Comparison of ENCODE assay signal across 12 cellular contexts in the genomic region with DNA sequence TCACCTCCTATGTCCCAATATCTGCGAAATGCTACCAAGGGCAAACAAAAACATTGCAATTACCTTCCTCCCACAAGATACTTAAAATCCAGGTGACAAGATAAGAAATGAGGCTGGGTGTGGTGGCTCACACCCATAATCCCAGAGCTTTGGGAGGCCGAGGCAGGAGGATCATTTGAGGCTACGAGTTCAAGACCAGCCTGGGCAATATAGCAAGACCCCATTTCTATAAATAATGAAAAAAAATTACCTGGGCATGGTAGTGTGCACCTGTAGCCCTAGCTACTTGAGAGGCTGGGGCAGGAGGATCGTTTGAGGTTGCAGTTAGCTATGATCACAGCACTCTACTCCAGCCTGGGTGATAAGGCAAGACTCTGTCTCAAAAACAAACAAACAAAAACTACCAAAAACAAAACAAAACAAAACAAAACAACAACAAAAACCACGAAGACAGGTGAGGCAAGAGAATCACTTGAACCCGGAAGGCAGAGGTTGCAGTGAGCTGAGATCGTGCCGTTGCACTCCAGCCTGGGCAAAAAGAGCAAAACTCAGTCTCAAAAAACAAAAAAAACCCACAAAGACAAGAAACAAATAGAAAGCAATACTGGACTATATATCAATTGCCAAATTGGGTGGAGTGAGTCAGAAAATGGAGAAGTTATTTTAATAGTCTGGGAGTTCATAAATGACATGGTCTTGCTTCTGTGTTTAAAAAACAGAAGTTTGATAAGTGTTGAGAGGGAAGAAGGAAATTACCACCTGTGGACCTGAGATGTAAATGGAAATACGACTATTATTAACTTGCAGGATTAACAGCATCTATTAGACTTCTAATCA.
DNase-seq lines count a peak whose midpoint lies in the region; ATAC-seq lines count a peak whose summit lies in the region.
"Had no signal": no experiment of that assay in that cellular context is flagged by ENCODE, and none has a peak within 500 bp of the region (broad histone marks: within the 10 kb centered on the region; RNA-seq: fewer than 3 reads in every experiment).

No MANE protein-coding gene starts in this region.

- no peak overlapping the region for H3K9ac ChIP-seq in skeletal muscle satellite cell (ENCODE audit: low read depth, low read length)
- H3K9ac ChIP-seq: KMS-11 had no signal

- H3K4me3 ChIP-seq in skeletal muscle satellite cell (ENCODE audit: low read length): no peak overlapping the region

- DNase-seq in SKM-1 treated with dmso at 0.1 percent for 144 hours (lab: John Stamatoyannopoulos, UW; ENCODE audit: unreplicated experiment): peak; percentile 16
- DNase-seq in SKM-1 (lab: John Stamatoyannopoulos, UW; ENCODE audit: unreplicated experiment): no peak
- peak; percentile 92 for DNase-seq in NOMO-1 treated with DMSO at 0.1 percent for 48 hours (lab: John Stamatoyannopoulos, UW; ENCODE audit: unreplicated experiment)
- no peak for DNase-seq in NCI-H1092 (lab: John Stamatoyannopoulos, UW)
- no peak for DNase-seq in SW480 (ENCODE audit: low spot score)
- DNase-seq in AG08396 (ENCODE audit: low spot score): no peak
- DNase-seq: activated CD8-positive, alpha-beta memory T cell treated with anti-CD3 and anti-CD28 coated beads for 24 hours; NCI-H524; T-helper 1 cell had no signal

- H3K4me1 ChIP-seq in skeletal muscle satellite cell (ENCODE audit: control insufficient read depth, insufficient read depth, low read length): peaks cover 53% of the 10 kb centered on the region

- peak; percentile 48 for ATAC-seq in HG02763 (IDR thresholded peaks at IDR 0.05; ENCODE audit: unreplicated experiment)

- no peaks in the 10 kb centered on the region for H3K27me3 ChIP-seq in skeletal muscle satellite cell (ENCODE audit: control insufficient read depth, insufficient read depth, low read length)

- H3K9me3 ChIP-seq in skeletal muscle satellite cell (replicated peaks; ENCODE audit: low read length): no peaks in the 10 kb centered on the region

- no peaks in the 10 kb centered on the region for H3K36me3 ChIP-seq in skeletal muscle satellite cell (ENCODE audit: insufficient read depth, low read length)

- peak overlapping the region; percentile 33 for H3K4me2 ChIP-seq in skeletal muscle satellite cell (ENCODE audit: low read length)
- H3K4me2 ChIP-seq: KMS-11 had no signal

Comparison
In these comparisons a context has a peak if more than half of its experiments do, and no peak if none do; other contexts are left out.
1. DNase-seq: peak in SKM-1 treated with dmso at 0.1 percent for 144 hours (single experiment) and NOMO-1 treated with DMSO at 0.1 percent for 48 hours (single experiment); none in SKM-1 (single experiment), NCI-H1092 (single experiment), SW480 (single experiment) and AG08396 (single experiment).